22 cellular contexts compared by ENCODE assay signal in the genomic region with DNA sequence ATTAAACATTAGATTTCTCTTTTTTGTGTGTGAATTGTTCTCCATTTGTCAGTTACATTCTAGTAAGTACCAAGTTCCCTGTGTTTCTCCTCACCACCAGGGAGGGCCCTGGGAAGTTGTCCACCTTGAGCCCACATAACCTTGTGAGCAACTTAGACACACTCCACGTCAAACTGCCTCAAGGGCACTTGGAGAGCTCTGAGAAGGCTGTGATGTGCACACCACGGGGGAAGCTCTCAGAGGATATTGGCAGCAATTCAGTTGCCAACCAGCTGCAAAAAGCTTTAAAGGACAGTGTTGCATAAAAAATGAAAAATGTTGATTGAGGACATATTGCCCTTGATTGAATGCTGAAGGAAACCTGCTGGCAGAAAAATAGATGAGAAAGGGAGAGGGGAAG.
"Had no signal": no experiment of that assay in that cellular context is flagged by ENCODE, and none has a peak within 500 bp of the region (broad histone marks: within the 10 kb centered on the region; RNA-seq: fewer than 3 reads in every experiment).

No MANE protein-coding gene starts in this region.

- H3K9me3 ChIP-seq: body of pancreas, mucosa of descending colon, pancreas, right lobe of liver, testis, upper lobe of left lung had no signal

- H3K27me3 Mint-ChIP-seq: activated CD4-positive, alpha-beta T cell treated with anti-CD3 and anti-CD28 coated beads, Interleukin-2, amount 10 ng/mL, durations not matched to agents 7 days and 5 days; activated naive CD8-positive, alpha-beta T cell treated with anti-CD3 and anti-CD28 coated beads for 36 hours; naive thymus-derived CD4-positive, alpha-beta T cell had no signal

- H3K27me3 ChIP-seq: body of pancreas, foreskin keratinocyte, hepatocyte, pancreas, right lobe of liver, testis, upper lobe of left lung had no signal

- H3K4me3 ChIP-seq: body of pancreas, hepatocyte, mucosa of descending colon, pancreas, right lobe of liver, testis, upper lobe of left lung had no signal

- H3K4me3 Mint-ChIP-seq: activated CD4-positive, alpha-beta T cell treated with anti-CD3 and anti-CD28 coated beads, Interleukin-2, amount 10 ng/mL, durations not matched to agents 7 days and 5 days; activated naive CD8-positive, alpha-beta T cell treated with anti-CD3 and anti-CD28 coated beads for 36 hours; endodermal cell; naive thymus-derived CD4-positive, alpha-beta T cell; T-cell had no signal

- H3K4me1 Mint-ChIP-seq: endodermal cell had no signal

- DNase-seq: activated CD4-positive, alpha-beta T cell treated with anti-CD3 and anti-CD28 coated beads, Interleukin-2, amount 10 ng/mL, durations not matched to agents 7 days and 5 days; activated CD4-positive, CD25-positive, alpha-beta regulatory T cell; activated gamma-delta T cell treated with Interleukin-2 at 50 U/mL for 16 hours; activated naive CD8-positive, alpha-beta T cell treated with anti-CD3 and anti-CD28 coated beads for 36 hours; body of pancreas; caudate nucleus; endodermal cell; foreskin keratinocyte; left cardiac atrium; mesenchymal stem cell; mucosa of descending colon; naive thymus-derived CD4-positive, alpha-beta T cell; pancreas; right lobe of liver; small intestine; stimulated activated CD4-positive, alpha-beta T cell treated with anti-CD3 and anti-CD28 coated beads, Interleukin-15, amount 100 ng/mL, for 24 hours; stimulated activated CD4-positive, alpha-beta T cell treated with anti-CD3 and anti-CD28 coated beads, Interleukin-2, amount 100 ng/mL, for 48 hours; T-cell; T-helper 9 cell; testis; upper lobe of left lung had no signal

- H3K36me3 ChIP-seq: pancreas, right lobe of liver, upper lobe of left lung had no signal

- ATAC-seq: body of pancreas; foreskin keratinocyte; left cardiac atrium; mucosa of descending colon; naive thymus-derived CD4-positive, alpha-beta T cell; pancreas; right lobe of liver; T-cell had no signal

- H3K4me1 ChIP-seq: body of pancreas, foreskin keratinocyte, pancreas, right lobe of liver, testis, upper lobe of left lung had no signal

- H3K36me3 Mint-ChIP-seq: T-cell had no signal

- H3K27ac Mint-ChIP-seq: activated CD4-positive, alpha-beta T cell treated with anti-CD3 and anti-CD28 coated beads, Interleukin-2, amount 10 ng/mL, durations not matched to agents 7 days and 5 days; activated naive CD8-positive, alpha-beta T cell treated with anti-CD3 and anti-CD28 coated beads for 36 hours; endodermal cell; T-cell had no signal
